8 cellular contexts compared by ENCODE assay signal in the genomic region with DNA sequence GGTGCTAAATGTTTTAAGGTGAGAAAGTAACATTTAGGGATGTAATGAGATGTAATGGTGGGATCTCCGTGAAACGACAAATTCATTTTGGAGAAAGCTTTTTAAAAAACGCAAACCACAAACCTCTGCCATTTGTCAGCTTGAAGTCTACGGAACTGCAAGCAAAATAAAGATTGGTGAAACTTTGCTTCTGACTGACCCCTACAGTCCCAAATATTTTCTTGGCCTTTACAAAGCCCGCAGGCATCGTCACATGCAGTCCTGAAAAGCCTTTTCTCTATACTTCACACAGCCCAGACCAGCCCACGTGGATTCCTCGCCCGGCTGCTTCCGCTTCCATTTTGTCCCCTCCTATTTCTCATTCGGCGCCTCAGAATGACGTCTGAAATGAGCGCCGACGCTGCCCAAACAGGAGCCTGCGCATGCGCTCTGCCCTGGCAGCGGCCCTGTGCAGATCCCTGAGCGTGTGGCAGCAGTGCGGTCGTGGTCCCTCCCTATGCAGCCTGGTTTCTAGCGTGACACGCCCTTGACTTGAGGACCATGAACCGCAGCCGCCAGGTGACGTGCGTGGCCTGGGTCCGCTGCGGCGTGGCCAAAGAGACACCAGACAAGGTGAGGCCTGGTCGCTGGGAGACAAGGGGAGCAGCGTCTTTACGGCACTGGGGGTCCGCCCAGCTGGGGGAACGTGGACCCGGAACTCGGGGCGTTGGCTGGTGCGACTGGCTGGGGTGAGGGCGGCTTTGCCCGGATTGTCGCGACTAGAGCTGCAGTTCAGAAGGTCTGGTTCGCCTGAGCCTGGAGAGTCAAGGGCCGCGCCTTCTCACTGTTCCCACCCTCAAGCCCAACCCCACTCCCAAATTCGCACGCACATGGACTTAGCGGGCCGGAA. TPM values are rescaled to one million over a fixed set of nuclear protein-coding genes. Genes with fewer than 3 reads are reported as not detected.
A peak's percentile ranks its signal among the peaks of the same experiment; 100 is the strongest.
DNase-seq lines count a peak whose midpoint lies in the region; ATAC-seq, FAIRE-seq and TF ChIP-seq lines count a peak whose summit lies in the region.

A gene (plus strand): TSS at position 440 of the 889 bp plus-strand sequence. CDS start 101 bp downstream, at position 541.

- peak within 1 kb of the TSS; percentile 98 for H3K4me3 Mint-ChIP-seq in WTC11

- ATAC-seq in HG03175 (IDR thresholded peaks at IDR 0.05; ENCODE audit: unreplicated experiment), result peak; percentile 93
- ATAC-seq in WTC11, result peak; percentile 88

- peaks cover 8% of the 10 kb centered on the region for H3K4me1 ChIP-seq in smooth muscle cell (ENCODE audit: low read depth)

- TF ChIP-seq CTCF in WTC11 (IDR thresholded peaks at IDR 0.05), result no peak
- no peak for TF ChIP-seq CTCF in bronchial epithelial cell (IDR thresholded peaks at IDR 0.05; ENCODE audit: insufficient read depth, low read length, severe bottlenecking)
- no peak for TF ChIP-seq CTCF in smooth muscle cell (IDR thresholded peaks at IDR 0.05; ENCODE audit: borderline replicate concordance, insufficient read depth, poor library complexity, severe bottlenecking)

- peaks cover 21% of the 10 kb centered on the region for H3K79me2 ChIP-seq in smooth muscle cell (ENCODE audit: low read depth)

- 0 out of 2 replicates have a peak, but pooled peaks cover 4% of the 10 kb centered on the region for H3K9me3 Mint-ChIP-seq in WTC11

- peak within 1 kb of the TSS; percentile 100 for H3K4me3 ChIP-seq in bronchial epithelial cell (ENCODE audit: low read depth, low read length)
- peak within 1 kb of the TSS; percentile 69 for H3K4me3 ChIP-seq in smooth muscle cell

- H3K27me3 ChIP-seq in bronchial epithelial cell (ENCODE audit: control insufficient read depth, insufficient read depth, low read length), result no peaks in the 10 kb centered on the region
- H3K27me3 ChIP-seq in smooth muscle cell (ENCODE audit: low read depth), result no peaks in the 10 kb centered on the region

- POLR2A ChIA-PET in WTC11 (lab: Charles Lee), result no interaction called here

- H3K36me3 Mint-ChIP-seq in WTC11, result peaks cover 25% of the 10 kb centered on the region

- peak; percentile 91 for TF ChIP-seq POLR2A in GM18951 (IDR thresholded peaks at IDR 0.05; ENCODE audit: extremely low read depth, insufficient read depth, insufficient read length)

- peaks cover 14% of the 10 kb centered on the region for H3K4me1 Mint-ChIP-seq in WTC11

- H3K9me3 ChIP-seq in smooth muscle cell (replicated peaks; ENCODE audit: low read depth), result no peaks in the 10 kb centered on the region

- H3K27ac ChIP-seq in smooth muscle cell (ENCODE audit: low read depth), result peak within 1 kb of the TSS; percentile 71

- in situ Hi-C loops in GM18951 (cut with MboI; ENCODE audit: low sequenced_read_pairs, unreplicated experiment), result no loop called here

- peak within 1 kb of the TSS; percentile 98 for H3K4me2 ChIP-seq in smooth muscle cell

- FAIRE-seq in bronchial epithelial cell (lab: Jason Lieb, UNC), result no peak

- H3F3A ChIP-seq in smooth muscle cell (ENCODE audit: low read depth), result no peaks in the 10 kb centered on the region

- peak within 1 kb of the TSS; percentile 88 for H3K9ac ChIP-seq in smooth muscle cell (ENCODE audit: low read depth)

- under 1% methylated on average over 51 of the region's 51 CpGs for WGBS in smooth muscle cell (ENCODE audit: low lambda C conversion rate)

- H3K27me3 Mint-ChIP-seq in WTC11 (ENCODE audit: low read depth), result no peaks in the 10 kb centered on the region

- H4K20me1 ChIP-seq in smooth muscle cell (ENCODE audit: low read depth), result no peaks in the 10 kb centered on the region

- H3K27ac Mint-ChIP-seq in WTC11, result peak within 1 kb of the TSS; percentile 100

- DNase-seq in AG08396 (ENCODE audit: low spot score) (peak; percentile 97), NCI-H226 (peak; percentile 85), WTC11 (ENCODE audit: low spot score) (peak; percentile 94), bronchial epithelial cell (ENCODE audit: low read depth) (peak; percentile 86), iPS-NIHi7 (ENCODE audit: extremely low spot score) (peak; percentile 98), smooth muscle cell (lab: John Stamatoyannopoulos, UW; ENCODE audit: unreplicated experiment) (peak; percentile 86)

- H3K36me3 ChIP-seq in bronchial epithelial cell (ENCODE audit: control insufficient read depth, insufficient read depth, low read length) (peaks cover 4% of the 10 kb centered on the region), smooth muscle cell (ENCODE audit: low read depth) (peaks cover 16% of the 10 kb centered on the region)

- CTCF ChIA-PET in WTC11 (lab: Charles Lee), result interaction anchor here (0.9 to 2.4 kb wide), 3 partner anchors 10 to 200 kb away, joined by 3 to 22 read pairs (median 4); no protein-coding TSS in a partner anchor

- peak within 1 kb of the TSS; percentile 78 for H2AFZ ChIP-seq in smooth muscle cell (ENCODE audit: low read depth)

TF ChIP-seq in WTC11, 78 proteins besides CTCF, POLR2A, EP300 and RAD21 (continues in another document):
- TF ChIP-seq CREB1 (CRISPR knock-in tag; IDR thresholded peaks at IDR 0.05) (peak; percentile 91), RORB (CRISPR knock-in tag; IDR thresholded peaks at IDR 0.05) (no peak), OVOL2 (CRISPR knock-in tag; IDR thresholded peaks at IDR 0.05; ENCODE audit: borderline replicate concordance) (no peak), NFE2L1 (CRISPR knock-in tag; IDR thresholded peaks at IDR 0.05) (0 out of 2 replicates have a peak, but pooled peaks have one; percentile 34), MYBL2 (CRISPR knock-in tag; IDR thresholded peaks at IDR 0.05) (peak; percentile 84), ZNF423 (CRISPR knock-in tag; IDR thresholded peaks at IDR 0.05) (no peak), JUN (CRISPR knock-in tag; IDR thresholded peaks at IDR 0.05) (no peak), FOXP1 (CRISPR knock-in tag; IDR thresholded peaks at IDR 0.05; ENCODE audit: borderline replicate concordance) (peak; percentile 96), TEAD1 (CRISPR knock-in tag; IDR thresholded peaks at IDR 0.05) (peak; percentile 61)
- TF ChIP-seq, protein P1, sequence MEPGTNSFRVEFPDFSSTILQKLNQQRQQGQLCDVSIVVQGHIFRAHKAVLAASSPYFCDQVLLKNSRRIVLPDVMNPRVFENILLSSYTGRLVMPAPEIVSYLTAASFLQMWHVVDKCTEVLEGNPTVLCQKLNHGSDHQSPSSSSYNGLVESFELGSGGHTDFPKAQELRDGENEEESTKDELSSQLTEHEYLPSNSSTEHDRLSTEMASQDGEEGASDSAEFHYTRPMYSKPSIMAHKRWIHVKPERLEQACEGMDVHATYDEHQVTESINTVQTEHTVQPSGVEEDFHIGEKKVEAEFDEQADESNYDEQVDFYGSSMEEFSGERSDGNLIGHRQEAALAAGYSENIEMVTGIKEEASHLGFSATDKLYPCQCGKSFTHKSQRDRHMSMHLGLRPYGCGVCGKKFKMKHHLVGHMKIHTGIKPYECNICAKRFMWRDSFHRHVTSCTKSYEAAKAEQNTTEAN (CRISPR knock-in tag; IDR thresholded peaks at IDR 0.05), result peak; percentile 79
- TF ChIP-seq, protein P2, sequence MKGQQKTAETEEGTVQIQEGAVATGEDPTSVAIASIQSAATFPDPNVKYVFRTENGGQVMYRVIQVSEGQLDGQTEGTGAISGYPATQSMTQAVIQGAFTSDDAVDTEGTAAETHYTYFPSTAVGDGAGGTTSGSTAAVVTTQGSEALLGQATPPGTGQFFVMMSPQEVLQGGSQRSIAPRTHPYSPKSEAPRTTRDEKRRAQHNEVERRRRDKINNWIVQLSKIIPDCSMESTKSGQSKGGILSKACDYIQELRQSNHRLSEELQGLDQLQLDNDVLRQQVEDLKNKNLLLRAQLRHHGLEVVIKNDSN (CRISPR knock-in tag; IDR thresholded peaks at IDR 0.05), result 0 out of 2 replicates have a peak, but pooled peaks have one; percentile 24
- TF ChIP-seq, protein P3, sequence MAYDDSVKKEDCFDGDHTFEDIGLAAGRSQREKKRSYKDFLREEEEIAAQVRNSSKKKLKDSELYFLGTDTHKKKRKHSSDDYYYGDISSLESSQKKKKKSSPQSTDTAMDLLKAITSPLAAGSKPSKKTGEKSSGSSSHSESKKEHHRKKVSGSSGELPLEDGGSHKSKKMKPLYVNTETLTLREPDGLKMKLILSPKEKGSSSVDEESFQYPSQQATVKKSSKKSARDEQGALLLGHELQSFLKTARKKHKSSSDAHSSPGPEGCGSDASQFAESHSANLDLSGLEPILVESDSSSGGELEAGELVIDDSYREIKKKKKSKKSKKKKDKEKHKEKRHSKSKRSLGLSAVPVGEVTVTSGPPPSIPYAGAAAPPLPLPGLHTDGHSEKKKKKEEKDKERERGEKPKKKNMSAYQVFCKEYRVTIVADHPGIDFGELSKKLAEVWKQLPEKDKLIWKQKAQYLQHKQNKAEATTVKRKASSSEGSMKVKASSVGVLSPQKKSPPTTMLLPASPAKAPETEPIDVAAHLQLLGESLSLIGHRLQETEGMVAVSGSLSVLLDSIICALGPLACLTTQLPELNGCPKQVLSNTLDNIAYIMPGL (CRISPR knock-in tag; IDR thresholded peaks at IDR 0.05), result peak; percentile 56; the same call in 1 of the 2 replicates

RNA-seq across cellular contexts. Expression of the gene that starts here (rescaled TPM):
- total RNA-seq in WTC11 (2021) (42.1 to 54.2 TPM (median 46.2 TPM) in 3 replicates), bronchial epithelial cell (67.2 and 92.1 TPM in 2 replicates), smooth muscle cell (59.6 and 77.9 TPM in 2 replicates)
- 68.3 and 75.1 TPM in 2 replicates for polyA plus RNA-seq in smooth muscle cell

Comparison
In these comparisons a context has a peak if more than half of its experiments do, and no peak if none do; other contexts are left out.
1. Peak in every context shown above with its lines: DNase-seq, ATAC-seq, H3K4me3 ChIP-seq and H3K27ac ChIP-seq.